In the genomic region with DNA sequence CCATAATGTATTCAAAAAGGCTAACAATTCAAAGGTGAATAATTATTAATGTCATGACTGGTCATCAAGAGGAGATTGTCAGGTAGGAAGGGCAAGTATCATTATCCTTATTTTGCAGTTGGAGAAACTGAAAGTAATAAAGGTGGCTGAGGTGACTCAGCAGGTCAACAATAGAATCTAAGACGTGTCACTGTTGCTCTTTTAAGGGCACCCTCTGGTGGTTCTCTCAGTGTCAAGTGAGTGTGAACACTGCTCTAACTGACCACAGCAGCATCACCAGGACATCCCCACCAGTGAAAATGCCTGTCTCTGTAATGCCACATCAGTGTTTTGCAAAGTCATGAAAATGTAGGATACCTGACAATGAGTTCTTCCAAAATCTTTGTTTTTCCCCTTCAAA, we compare ENCODE assay signal across 8 cellular contexts.
DNase-seq lines count a peak whose midpoint lies in the region; ATAC-seq and TF ChIP-seq lines count a peak whose summit lies in the region.

No MANE protein-coding gene starts in this region.

- H3K36me3 Mint-ChIP-seq in CD8-positive, alpha-beta memory T cell: no peaks in the 10 kb centered on the region

- H3K27me3 Mint-ChIP-seq in CD8-positive, alpha-beta memory T cell: no peaks in the 10 kb centered on the region

- no peak overlapping the region for H3K4me3 Mint-ChIP-seq in CD8-positive, alpha-beta memory T cell

- H3K9ac ChIP-seq in endocrine pancreas (ENCODE audit: control insufficient read depth, insufficient read depth, low read length): no peak overlapping the region

- H3K4me3 ChIP-seq in GM12875 (ENCODE audit: low read depth, low read length) (no peak overlapping the region), endocrine pancreas (ENCODE audit: control insufficient read depth, insufficient read depth, low read length) (peak overlapping the region; percentile 29)
- no peak overlapping the region for H3K4me3 ChIP-seq in CD8-positive, alpha-beta memory T cell (ENCODE audit: low read length)

- H3K27me3 ChIP-seq in endocrine pancreas (ENCODE audit: control insufficient read depth, insufficient read depth, low read length): no peaks in the 10 kb centered on the region
- no peaks in the 10 kb centered on the region for H3K27me3 ChIP-seq in CD8-positive, alpha-beta memory T cell (ENCODE audit: insufficient read depth, low read length, poor library complexity, severe bottlenecking)

- no peak overlapping the region for H3K27ac Mint-ChIP-seq in CD8-positive, alpha-beta memory T cell

- POLR2A ChIA-PET in CD8-positive, alpha-beta memory T cell (lab: Charles Lee): no interaction called here

- H3K9me3 ChIP-seq in endocrine pancreas (ENCODE audit: control insufficient read depth, low read length): no peaks in the 10 kb centered on the region
- no peaks in the 10 kb centered on the region for H3K9me3 ChIP-seq in CD8-positive, alpha-beta memory T cell (ENCODE audit: low read length)

- CTCF ChIA-PET in CD8-positive, alpha-beta memory T cell (lab: Charles Lee): no interaction called here

- peaks cover 0 to 4% (median 0%) of the 10 kb centered on the region in 5 donors for H3K9me3 Mint-ChIP-seq in CD8-positive, alpha-beta memory T cell

- peak; percentile 33; the same call in 1 of the 2 replicates for TF ChIP-seq CTCF in GM12875 (IDR thresholded peaks at IDR 0.05; ENCODE audit: borderline replicate concordance, insufficient read depth, low read depth, low read length)

- H3K4me1 Mint-ChIP-seq in CD8-positive, alpha-beta memory T cell: no peaks in the 10 kb centered on the region

- H3K36me3 ChIP-seq in endocrine pancreas (ENCODE audit: control insufficient read depth, insufficient read depth, low read length): no peaks in the 10 kb centered on the region
- no peaks in the 10 kb centered on the region for H3K36me3 ChIP-seq in CD8-positive, alpha-beta memory T cell (ENCODE audit: insufficient read depth, low read length)

- ATAC-seq in GM21367 (IDR thresholded peaks at IDR 0.05; ENCODE audit: unreplicated experiment): peak; percentile 87
- peak; percentile 96 for ATAC-seq in HG03139 (IDR thresholded peaks at IDR 0.05; ENCODE audit: unreplicated experiment)

- peaks cover 14% of the 10 kb centered on the region for H3K4me1 ChIP-seq in endocrine pancreas (ENCODE audit: control insufficient read depth, insufficient read depth, low read length)
- no peaks in the 10 kb centered on the region for H3K4me1 ChIP-seq in CD8-positive, alpha-beta memory T cell (ENCODE audit: insufficient read depth, low read length)

- DNase-seq in stimulated activated CD8-positive, alpha-beta memory T cell treated with anti-CD3 and anti-CD28 coated beads, Interleukin-4, amount 100 ng/mL, for 48 hours: no peak
- DNase-seq in NOMO-1 (lab: John Stamatoyannopoulos, UW; ENCODE audit: unreplicated experiment in 2 of 2) (no peak), KG1 (lab: John Stamatoyannopoulos, UW) (no peak)
- no peak for DNase-seq in CD8-positive, alpha-beta memory T cell

- H3K27ac ChIP-seq in CD8-positive, alpha-beta memory T cell (ENCODE audit: low read depth, low read length): no peak overlapping the region
